1 cellular context compared by ENCODE assay signal in genomic region chr10:132893786-132894185, GRCh38.
A peak's percentile ranks its signal among the peaks of the same experiment; 100 is the strongest.
TF ChIP-seq lines count a peak whose summit lies in the region.

No MANE protein-coding gene starts in this region.

TF ChIP-seq in K562, 482 proteins besides CTCF, POLR2A, EP300 and RAD21:
- TF ChIP-seq ZBTB7A (IDR thresholded peaks at IDR 0.05; ENCODE audit: borderline replicate concordance, control insufficient read depth, low read depth, low read length) (peak; percentile 40; the same call in 1 of the 2 replicates), CTCFL (IDR thresholded peaks at IDR 0.05; ENCODE audit: borderline replicate concordance, insufficient read depth, low read depth, low read length, poor library complexity, severe bottlenecking) (peak; percentile 31)
